Comparison of ENCODE assay signal across 8 cellular contexts in genomic region chr12:32896438-32897275, GRCh38. TPM values are rescaled to one million over a fixed set of nuclear protein-coding genes. Genes with fewer than 3 reads are reported as not detected.
A peak's percentile ranks its signal among the peaks of the same experiment; 100 is the strongest.
DNase-seq lines count a peak whose midpoint lies in the region; ATAC-seq and TF ChIP-seq lines count a peak whose summit lies in the region.

PKP2 (minus strand) TSS chr12:32896777; CDS start chr12:32896731, 46 bp downstream.

- DNase-seq in HFF-Myc (ENCODE audit: extremely low read depth, low read depth) (no peak), NCI-H1930 (lab: John Stamatoyannopoulos, UW) (peak; percentile 84 to 93), activated T-cell treated with anti-CD3 and anti-CD28 coated beads for 48 hours (ENCODE audit: low read depth) (peak; percentile 2), MV-4-11 (lab: John Stamatoyannopoulos, UW) (no peak), NCI-H2107 treated with DMSO at 0.1 percent for 48 hours (lab: John Stamatoyannopoulos, UW; ENCODE audit: unreplicated experiment) (no peak)

- 0% methylated on average over 3 to 5 of the region's 94 CpGs for WGBS in gastroesophageal sphincter (ENCODE audit: low coverage in 1 of 2), 2 donors

- peaks cover 0 to 20% (median 6%) of the 10 kb centered on the region in 3 donors for H3K4me1 ChIP-seq in gastroesophageal sphincter

- H3K36me3 ChIP-seq in gastroesophageal sphincter: no peaks in the 10 kb centered on the region

- peak within 1 kb of the TSS; percentile 82 to 93 (median 90) for H3K27ac Mint-ChIP-seq in nephron

- peak within 1 kb of the TSS in 1 of 4 donors; percentile 47 for H3K27ac ChIP-seq in gastroesophageal sphincter

- TF ChIP-seq CTCF in GM12875 (IDR thresholded peaks at IDR 0.05; ENCODE audit: borderline replicate concordance, insufficient read depth, low read depth, low read length): no peak
- no peak for TF ChIP-seq CTCF in HFF-Myc (IDR thresholded peaks at IDR 0.05; ENCODE audit: low read depth, low read length, missing control alignments)
- TF ChIP-seq CTCF in gastroesophageal sphincter (IDR thresholded peaks at IDR 0.05): no peak
- TF ChIP-seq CTCF in nephron (IDR thresholded peaks at IDR 0.05; ENCODE audit: unreplicated experiment in 3 of 3): no peak

- H3K27me3 Mint-ChIP-seq in nephron (ENCODE audit: low read depth): peaks cover 39% of the 10 kb centered on the region

- H3K27me3 ChIP-seq in gastroesophageal sphincter: peaks cover 75% of the 10 kb centered on the region

- no peaks in the 10 kb centered on the region for H3K9me3 Mint-ChIP-seq in nephron

- peak within 1 kb of the TSS; percentile 18 for H3K4me3 ChIP-seq in GM12875 (ENCODE audit: low read depth, low read length)
- H3K4me3 ChIP-seq in HFF-Myc (replicated peaks; ENCODE audit: low read depth, low read length): 0 out of 2 replicates have a peak within 1 kb of the TSS, but pooled peaks have one; percentile 10
- peak within 1 kb of the TSS; percentile 38 to 60 for H3K4me3 ChIP-seq in gastroesophageal sphincter

- H3K9me3 ChIP-seq in gastroesophageal sphincter: no peaks in the 10 kb centered on the region

- H3K4me1 Mint-ChIP-seq in nephron: peaks cover 42% of the 10 kb centered on the region

- no peak for TF ChIP-seq EP300 in gastroesophageal sphincter (IDR thresholded peaks at IDR 0.05)

- peak; percentile 68 for ATAC-seq in gastroesophageal sphincter

- no peaks in the 10 kb centered on the region for H3K36me3 Mint-ChIP-seq in nephron (ENCODE audit: low read depth)

- H3K4me3 Mint-ChIP-seq in nephron: peak within 1 kb of the TSS; percentile 87 to 95 (median 95)

- no peak for TF ChIP-seq POLR2A in gastroesophageal sphincter (IDR thresholded peaks at IDR 0.05)

RNA-seq across cellular contexts. Expression of gene PKP2, which starts in this region (rescaled TPM):
- 1 to 10 TPM in 3 of 4 donors, under 1 TPM in 1; 0.62 to 3.3 (median 1.2) TPM for total RNA-seq in gastroesophageal sphincter

Comparison
In these comparisons a context has a peak if more than half of its experiments do, and no peak if none do; other contexts are left out.
1. DNase-seq: peak in NCI-H1930 (2 of 2) and activated T-cell treated with anti-CD3 and anti-CD28 coated beads for 48 hours (single experiment); none in HFF-Myc (single experiment), MV-4-11 (single experiment) and NCI-H2107 treated with DMSO at 0.1 percent for 48 hours (single experiment).
2. Peak in every context shown above with its lines, with median percentiles within 50 percentile points of each other: H3K4me3 ChIP-seq.